Comparison of ENCODE assay signal across 1 cellular context in the genomic region with DNA sequence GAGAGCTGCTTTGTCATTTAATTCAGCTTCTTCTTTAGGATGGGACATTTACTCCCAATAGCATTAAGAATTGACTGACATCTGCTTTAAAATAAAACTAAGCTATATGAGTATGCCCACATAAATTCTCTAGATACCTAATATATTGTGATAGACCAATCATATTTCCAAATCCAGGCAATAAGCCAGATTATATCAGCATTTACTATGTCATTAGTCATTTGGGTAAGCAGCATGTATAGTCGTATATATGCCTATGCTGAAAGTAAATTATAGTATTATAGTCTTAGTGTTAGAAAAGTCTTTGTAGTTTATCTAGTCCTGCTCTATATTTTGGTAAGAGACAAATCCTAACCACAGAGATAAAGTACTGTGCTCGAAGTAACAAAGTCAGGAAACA.
TF ChIP-seq lines count a peak whose summit lies in the region.

No MANE protein-coding gene starts in this region.

TF ChIP-seq in A549, 52 proteins besides CTCF, POLR2A, EP300 and RAD21 (continued from another document):
- TF ChIP-seq, protein P1, sequence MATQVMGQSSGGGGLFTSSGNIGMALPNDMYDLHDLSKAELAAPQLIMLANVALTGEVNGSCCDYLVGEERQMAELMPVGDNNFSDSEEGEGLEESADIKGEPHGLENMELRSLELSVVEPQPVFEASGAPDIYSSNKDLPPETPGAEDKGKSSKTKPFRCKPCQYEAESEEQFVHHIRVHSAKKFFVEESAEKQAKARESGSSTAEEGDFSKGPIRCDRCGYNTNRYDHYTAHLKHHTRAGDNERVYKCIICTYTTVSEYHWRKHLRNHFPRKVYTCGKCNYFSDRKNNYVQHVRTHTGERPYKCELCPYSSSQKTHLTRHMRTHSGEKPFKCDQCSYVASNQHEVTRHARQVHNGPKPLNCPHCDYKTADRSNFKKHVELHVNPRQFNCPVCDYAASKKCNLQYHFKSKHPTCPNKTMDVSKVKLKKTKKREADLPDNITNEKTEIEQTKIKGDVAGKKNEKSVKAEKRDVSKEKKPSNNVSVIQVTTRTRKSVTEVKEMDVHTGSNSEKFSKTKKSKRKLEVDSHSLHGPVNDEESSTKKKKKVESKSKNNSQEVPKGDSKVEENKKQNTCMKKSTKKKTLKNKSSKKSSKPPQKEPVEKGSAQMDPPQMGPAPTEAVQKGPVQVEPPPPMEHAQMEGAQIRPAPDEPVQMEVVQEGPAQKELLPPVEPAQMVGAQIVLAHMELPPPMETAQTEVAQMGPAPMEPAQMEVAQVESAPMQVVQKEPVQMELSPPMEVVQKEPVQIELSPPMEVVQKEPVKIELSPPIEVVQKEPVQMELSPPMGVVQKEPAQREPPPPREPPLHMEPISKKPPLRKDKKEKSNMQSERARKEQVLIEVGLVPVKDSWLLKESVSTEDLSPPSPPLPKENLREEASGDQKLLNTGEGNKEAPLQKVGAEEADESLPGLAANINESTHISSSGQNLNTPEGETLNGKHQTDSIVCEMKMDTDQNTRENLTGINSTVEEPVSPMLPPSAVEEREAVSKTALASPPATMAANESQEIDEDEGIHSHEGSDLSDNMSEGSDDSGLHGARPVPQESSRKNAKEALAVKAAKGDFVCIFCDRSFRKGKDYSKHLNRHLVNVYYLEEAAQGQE (IDR thresholded peaks at IDR 0.05) = no peak
